2 cellular contexts compared by ENCODE assay signal in the genomic region with DNA sequence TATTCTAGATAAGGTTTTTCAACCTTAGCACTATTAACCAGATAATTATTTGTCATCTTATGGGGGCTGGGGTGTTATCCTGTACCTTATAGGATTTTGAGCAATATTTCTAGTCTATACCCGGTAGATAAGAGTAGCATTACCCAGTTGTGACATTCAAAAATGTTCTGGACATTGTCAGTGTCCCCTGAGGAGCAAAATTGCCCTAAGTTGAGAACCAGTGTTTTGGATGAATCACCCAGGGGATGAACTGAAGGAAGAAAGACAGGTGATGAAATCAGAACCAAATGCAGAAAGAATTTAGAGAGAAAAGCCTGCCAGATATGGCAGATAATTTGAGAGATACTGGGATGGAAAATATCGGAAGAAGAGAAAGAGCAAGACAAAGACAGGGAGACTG.
TF ChIP-seq lines count a peak whose summit lies in the region.

No MANE protein-coding gene starts in this region.

TF ChIP-seq in GM23338, 12 proteins besides CTCF, POLR2A, EP300 and RAD21 (continues in another document):
- TF ChIP-seq, protein P1, sequence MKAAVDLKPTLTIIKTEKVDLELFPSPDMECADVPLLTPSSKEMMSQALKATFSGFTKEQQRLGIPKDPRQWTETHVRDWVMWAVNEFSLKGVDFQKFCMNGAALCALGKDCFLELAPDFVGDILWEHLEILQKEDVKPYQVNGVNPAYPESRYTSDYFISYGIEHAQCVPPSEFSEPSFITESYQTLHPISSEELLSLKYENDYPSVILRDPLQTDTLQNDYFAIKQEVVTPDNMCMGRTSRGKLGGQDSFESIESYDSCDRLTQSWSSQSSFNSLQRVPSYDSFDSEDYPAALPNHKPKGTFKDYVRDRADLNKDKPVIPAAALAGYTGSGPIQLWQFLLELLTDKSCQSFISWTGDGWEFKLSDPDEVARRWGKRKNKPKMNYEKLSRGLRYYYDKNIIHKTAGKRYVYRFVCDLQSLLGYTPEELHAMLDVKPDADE (IDR thresholded peaks at IDR 0.05): no peak
- TF ChIP-seq POLR2AphosphoS5 (IDR thresholded peaks at IDR 0.05; ENCODE audit: low read depth) (no peak), JUNB (IDR thresholded peaks at IDR 0.05; ENCODE audit: unreplicated experiment) (no peak), STAT1 (IDR thresholded peaks at IDR 0.05; ENCODE audit: unreplicated experiment) (no peak), ZNF331 (CRISPR knock-in tag; IDR thresholded peaks at IDR 0.05; ENCODE audit: low read depth) (no peak), EZH2 (IDR thresholded peaks at IDR 0.05; ENCODE audit: low read depth, unreplicated experiment) (no peak), CREB1 (CRISPR knock-in tag; IDR thresholded peaks at IDR 0.05; ENCODE audit: low read depth) (no peak), REST (IDR thresholded peaks at IDR 0.05; ENCODE audit: unreplicated experiment) (no peak), EZH2phosphoT487 (IDR thresholded peaks at IDR 0.05; ENCODE audit: unreplicated experiment) (no peak), NANOG (IDR thresholded peaks at IDR 0.05; ENCODE audit: borderline replicate concordance) (no peak)

TF ChIP-seq in SK-N-SH, 30 proteins besides CTCF, POLR2A, EP300 and RAD21 (continued from another document):
- no peak for TF ChIP-seq USF1 (IDR thresholded peaks at IDR 0.05; ENCODE audit: borderline replicate concordance, low read depth)
- TF ChIP-seq MEF2A (IDR thresholded peaks at IDR 0.05; ENCODE audit: borderline replicate concordance, low read depth): no peak
- TF ChIP-seq NFIC (IDR thresholded peaks at IDR 0.05; ENCODE audit: borderline replicate concordance): no peak
- peak; percentile 22; the same call in 1 of the 2 replicates for TF ChIP-seq GATA2 (CRISPR knock-in tag; IDR thresholded peaks at IDR 0.05)
- no peak for TF ChIP-seq GABPA (IDR thresholded peaks at IDR 0.05; ENCODE audit: low read depth)
- TF ChIP-seq SMC3 (IDR thresholded peaks at IDR 0.05; ENCODE audit: low read depth, low read length): no peak
- TF ChIP-seq NRF1 (IDR thresholded peaks at IDR 0.05; ENCODE audit: low read depth, low read length): no peak
